22 cellular contexts compared by ENCODE assay signal in the genomic region with DNA sequence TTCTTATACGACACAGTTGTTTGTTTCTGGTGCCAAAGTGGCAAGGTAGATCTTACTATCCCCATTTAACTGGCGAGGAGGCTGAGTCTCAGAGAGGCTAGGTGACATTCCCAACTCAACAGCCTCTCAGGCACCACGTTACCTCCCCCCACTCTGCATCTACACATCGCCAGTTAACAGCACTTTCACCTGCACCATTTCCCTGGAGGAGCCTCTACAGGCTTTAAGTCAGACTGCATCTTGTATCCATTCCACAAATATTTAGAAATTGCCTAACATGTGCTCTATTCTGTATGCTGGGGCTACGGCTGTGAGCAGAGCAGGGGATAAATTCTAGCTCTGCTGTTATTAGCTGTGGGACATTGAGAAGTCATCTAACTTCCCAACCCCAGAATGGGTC.
"Had no signal": no experiment of that assay in that cellular context is flagged by ENCODE, and none has a peak within 500 bp of the region (broad histone marks: within the 10 kb centered on the region; RNA-seq: fewer than 3 reads in every experiment).

No MANE protein-coding gene starts in this region.

- H3K27ac ChIP-seq: brain microvascular endothelial cell, cardiac muscle cell, WERI-Rb-1 had no signal

- H3K4me3 ChIP-seq: cardiac muscle cell, K562 had no signal

- H3K36me3 ChIP-seq: brain microvascular endothelial cell, cardiac muscle cell, WERI-Rb-1 had no signal

- DNase-seq: activated CD4-positive, alpha-beta T cell treated with anti-CD3 and anti-CD28 coated beads for 48 hours; activated CD4-positive, alpha-beta T cell treated with anti-CD3 and anti-CD28 coated beads, Interleukin-2, amount 50 U/mL, for 4 hours; activated CD8-positive, alpha-beta memory T cell treated with anti-CD3 and anti-CD28 coated beads, Interleukin-2, amount 50 U/mL, for 48 hours; activated CD8-positive, alpha-beta T cell treated with anti-CD3 and anti-CD28 coated beads, Interleukin-2, amount 10 ng/mL, durations not matched to agents 7 days and 5 days; activated effector memory CD4-positive, alpha-beta T cell treated with anti-CD3 and anti-CD28 coated beads, Interleukin-2, amount 50 U/mL, for 16 hours; activated naive CD4-positive, alpha-beta T cell treated with anti-CD3 and anti-CD28 coated beads for 36 hours; activated naive CD8-positive, alpha-beta T cell treated with anti-CD3 and anti-CD28 coated beads for 36 hours; activated T-cell treated with anti-CD3 and anti-CD28 coated beads, Interleukin-2, amount 50 U/mL, for 24 hours; brain microvascular endothelial cell; Karpas-422; MM.1S; NCI-H1436; NCI-H1694 treated with DMSO at 0.1 percent for 48 hours; NCI-H2029 treated with DMSO at 0.1 percent for 48 hours; NCI-H82; SIG-M5; T-cell; T-helper 2 cell; T1000; WERI-Rb-1 had no signal

- H3K27me3 ChIP-seq: brain microvascular endothelial cell, cardiac muscle cell had no signal

- FAIRE-seq: K562 had no signal
